ENCODE assay signal across 20 cellular contexts in genomic region chr20:39291301-39291700, GRCh38.
DNase-seq lines count a peak whose midpoint lies in the region; ATAC-seq and TF ChIP-seq lines count a peak whose summit lies in the region.
"Had no signal": no experiment of that assay in that cellular context is flagged by ENCODE, and none has a peak within 500 bp of the region (broad histone marks: within the 10 kb centered on the region; RNA-seq: fewer than 3 reads in every experiment).

No MANE protein-coding gene starts in this region.

- 57 to 69% methylated on average over 5 of the region's 5 CpGs for WGBS in tibial nerve, 2 donors

- no peak for TF ChIP-seq EP300 in tibial nerve (IDR thresholded peaks at IDR 0.05)

- H3K4me1 Mint-ChIP-seq in nephron: peaks cover 9% of the 10 kb centered on the region
- H3K4me1 Mint-ChIP-seq in activated CD4-positive, alpha-beta T cell treated with anti-CD3 and anti-CD28 coated beads, Interleukin-2, amount 10 ng/mL, durations not matched to agents 7 days and 5 days: no peaks in the 10 kb centered on the region
- H3K4me1 Mint-ChIP-seq: CD4-positive, CD25-positive, alpha-beta regulatory T cell; stimulated activated naive B cell treated with anti-CD40 and anti-IgM and Interleukin-4, amounts not matched to agents 10 μg/mL and 1 μg/mL and 100 μg/mL, for 72 hours had no signal

- H3K27me3 ChIP-seq in tibial nerve: no peaks in the 10 kb centered on the region
- H3K27me3 ChIP-seq: pancreas, sigmoid colon had no signal

- no peak for ATAC-seq in GM19324 (IDR thresholded peaks at IDR 0.05; ENCODE audit: low FRiP score, unreplicated experiment)
- ATAC-seq: naive thymus-derived CD8-positive, alpha-beta T cell; pancreas; stimulated activated naive B cell treated with anti-CD40 and anti-IgM and Interleukin-4, amounts not matched to agents 10 μg/mL and 1 μg/mL and 100 μg/mL, for 72 hours had no signal

- H3K9me3 Mint-ChIP-seq in nephron: peaks cover 32% of the 10 kb centered on the region
- H3K9me3 Mint-ChIP-seq in activated CD4-positive, alpha-beta T cell treated with anti-CD3 and anti-CD28 coated beads, Interleukin-2, amount 10 ng/mL, durations not matched to agents 7 days and 5 days: no peaks in the 10 kb centered on the region

- no peak for TF ChIP-seq CTCF in nephron (IDR thresholded peaks at IDR 0.05; ENCODE audit: unreplicated experiment in 3 of 3)
- TF ChIP-seq CTCF in tibial nerve (IDR thresholded peaks at IDR 0.05): no peak

- POLR2A ChIA-PET in activated CD4-positive, alpha-beta T cell treated with anti-CD3 and anti-CD28 coated beads, Interleukin-2, amount 10 ng/mL, durations not matched to agents 7 days and 5 days (lab: Charles Lee): no interaction called here

- H3K36me3 Mint-ChIP-seq in nephron (ENCODE audit: low read depth): peaks cover 22% of the 10 kb centered on the region
- no peaks in the 10 kb centered on the region for H3K36me3 Mint-ChIP-seq in activated CD4-positive, alpha-beta T cell treated with anti-CD3 and anti-CD28 coated beads, Interleukin-2, amount 10 ng/mL, durations not matched to agents 7 days and 5 days (ENCODE audit: low read depth)
- H3K36me3 Mint-ChIP-seq: CD4-positive, CD25-positive, alpha-beta regulatory T cell; naive thymus-derived CD8-positive, alpha-beta T cell; stimulated activated naive B cell treated with anti-CD40 and anti-IgM and Interleukin-4, amounts not matched to agents 10 μg/mL and 1 μg/mL and 100 μg/mL, for 72 hours had no signal

- CTCF ChIA-PET in activated CD4-positive, alpha-beta T cell treated with anti-CD3 and anti-CD28 coated beads, Interleukin-2, amount 10 ng/mL, durations not matched to agents 7 days and 5 days (lab: Charles Lee): interaction anchor here (1.0 kb wide), 1 partner anchor 22 kb away, joined by 3 read pairs; no protein-coding TSS in a partner anchor

- no peaks in the 10 kb centered on the region for H3K4me1 ChIP-seq in tibial nerve
- H3K4me1 ChIP-seq: pancreas had no signal

- H3K36me3 ChIP-seq in tibial nerve: no peaks in the 10 kb centered on the region
- H3K36me3 ChIP-seq: pancreas, sigmoid colon had no signal

- H3K9me3 ChIP-seq in tibial nerve: no peaks in the 10 kb centered on the region
- H3K9me3 ChIP-seq: pancreas, sigmoid colon had no signal

- H3K4me3 ChIP-seq in tibial nerve: no peak overlapping the region
- H3K4me3 ChIP-seq: pancreas, sigmoid colon had no signal

- peaks cover 5% of the 10 kb centered on the region for H3K27me3 Mint-ChIP-seq in nephron (ENCODE audit: low read depth)
- H3K27me3 Mint-ChIP-seq in activated CD4-positive, alpha-beta T cell treated with anti-CD3 and anti-CD28 coated beads, Interleukin-2, amount 10 ng/mL, durations not matched to agents 7 days and 5 days: peaks cover 4% of the 10 kb centered on the region
- H3K27me3 Mint-ChIP-seq: CD4-positive, CD25-positive, alpha-beta regulatory T cell had no signal

- no peak for TF ChIP-seq POLR2A in tibial nerve (IDR thresholded peaks at IDR 0.05)

- no peak overlapping the region for H3K27ac ChIP-seq in tibial nerve
- H3K27ac ChIP-seq: pancreas, VCaP had no signal

- peak overlapping the region in 1 of 3 experiments; percentile 40 for H3K4me3 Mint-ChIP-seq in nephron
- no peak overlapping the region for H3K4me3 Mint-ChIP-seq in activated CD4-positive, alpha-beta T cell treated with anti-CD3 and anti-CD28 coated beads, Interleukin-2, amount 10 ng/mL, durations not matched to agents 7 days and 5 days
- H3K4me3 Mint-ChIP-seq: CD4-positive, CD25-positive, alpha-beta regulatory T cell; naive thymus-derived CD8-positive, alpha-beta T cell; stimulated activated naive B cell treated with anti-CD40 and anti-IgM and Interleukin-4, amounts not matched to agents 10 μg/mL and 1 μg/mL and 100 μg/mL, for 72 hours had no signal

- DNase-seq in EH (ENCODE audit: low read depth): peak; percentile 45
- peak; percentile 43 to 68 for DNase-seq in NCI-H446 (lab: John Stamatoyannopoulos, UW)
- DNase-seq in dermis microvascular lymphatic vessel endothelial cell (ENCODE audit: low read depth in 2 of 2): peak; percentile 5 to 60
- DNase-seq in activated CD4-positive, alpha-beta T cell treated with anti-CD3 and anti-CD28 coated beads, Interleukin-2, amount 10 ng/mL, durations not matched to agents 7 days and 5 days: no peak
- DNase-seq in stimulated activated CD4-positive, alpha-beta T cell treated with anti-CD3 and anti-CD28 coated beads, Interleukin-12 subunit alpha, Interleukin-12 subunit beta, amount 100 ng/mL, for 4 hours: no peak
- DNase-seq in tibial nerve (ENCODE audit: low spot score in 2 of 2): no peak
- DNase-seq: activated CD4-positive, alpha-beta T cell treated with anti-CD3 and anti-CD28 coated beads, Interleukin-2, amount 50 U/mL, for 4 hours; activated gamma-delta T cell; CD4-positive, CD25-positive, alpha-beta regulatory T cell; dermis blood vessel endothelial cell; erythroblast; IMR-90; naive thymus-derived CD8-positive, alpha-beta T cell; pancreas; SIG-M5; sigmoid colon; stimulated activated naive B cell treated with anti-CD40 and anti-IgM and Interleukin-4, amounts not matched to agents 10 μg/mL and 1 μg/mL and 100 μg/mL, for 72 hours had no signal

- H3K27ac Mint-ChIP-seq in nephron: peak overlapping the region; percentile 60 to 86 (median 72)
- no peak overlapping the region for H3K27ac Mint-ChIP-seq in activated CD4-positive, alpha-beta T cell treated with anti-CD3 and anti-CD28 coated beads, Interleukin-2, amount 10 ng/mL, durations not matched to agents 7 days and 5 days
- H3K27ac Mint-ChIP-seq: naive thymus-derived CD8-positive, alpha-beta T cell; stimulated activated naive B cell treated with anti-CD40 and anti-IgM and Interleukin-4, amounts not matched to agents 10 μg/mL and 1 μg/mL and 100 μg/mL, for 72 hours had no signal

Comparison
In these comparisons a context has a peak if more than half of its experiments do, and no peak if none do; other contexts are left out.
1. DNase-seq: peak in EH (single experiment), NCI-H446 (2 of 2) and dermis microvascular lymphatic vessel endothelial cell (2 of 2); none in activated CD4-positive, alpha-beta T cell treated with anti-CD3 and anti-CD28 coated beads, Interleukin-2, amount 10 ng/mL, durations not matched to agents 7 days and 5 days (single experiment), stimulated activated CD4-positive, alpha-beta T cell treated with anti-CD3 and anti-CD28 coated beads, Interleukin-12 subunit alpha, Interleukin-12 subunit beta, amount 100 ng/mL, for 4 hours (single experiment) and tibial nerve (0 of 2).